34 cellular contexts compared by ENCODE assay signal in genomic region chr3:99188936-99189335, GRCh38.
"Had no signal": no experiment of that assay in that cellular context is flagged by ENCODE, and none has a peak within 500 bp of the region (broad histone marks: within the 10 kb centered on the region; RNA-seq: fewer than 3 reads in every experiment).

No MANE protein-coding gene starts in this region.

- H3K27me3 ChIP-seq: MG63 had no signal

- H3K4me3 ChIP-seq: MG63 had no signal

- H3K36me3 ChIP-seq: MG63 had no signal

- DNase-seq: Karpas-422, Kasumi-1, MG63, MM.1S, MV-4-11, NCI-H1048, NCI-H1092, NCI-H1092 treated with DMSO at 0.1 percent for 48 hours, NCI-H1105, NCI-H1105 treated with DMSO at 0.1 percent for 48 hours, NCI-H1417, NCI-H1417 treated with DMSO at 0.1 percent for 48 hours, NCI-H1436, NCI-H1436 treated with DMSO at 0.1 percent for 48 hours, NCI-H146, NCI-H1694, NCI-H1694 treated with DMSO at 0.1 percent for 48 hours, NCI-H187, NCI-H187 treated with DMSO at 0.1 percent for 48 hours, NCI-H1930, NCI-H2029, NCI-H2029 treated with DMSO at 0.1 percent for 48 hours, NCI-H2081, NCI-H2081 treated with DMSO at 0.1 percent for 48 hours, NCI-H2107, NCI-H2171, NCI-H2171 treated with DMSO at 0.1 percent for 48 hours, NCI-H2227 treated with DMSO at 0.1 percent for 48 hours, NCI-H226, NCI-H345, NCI-H446, NCI-H446 treated with DMSO at 0.1 percent for 48 hours, NCI-H510A, NCI-H510A treated with DMSO at 0.1 percent for 48 hours had no signal
